In genomic region chr13:100547805-100548204, GRCh38 we compare ENCODE assay signal across 13 cellular contexts. TPM values are rescaled to one million over a fixed set of nuclear protein-coding genes. Genes with fewer than 3 reads are reported as not detected.
DNase-seq lines count a peak whose midpoint lies in the region; ATAC-seq and TF ChIP-seq lines count a peak whose summit lies in the region.
"Had no signal": no experiment of that assay in that cellular context is flagged by ENCODE, and none has a peak within 500 bp of the region (broad histone marks: within the 10 kb centered on the region; RNA-seq: fewer than 3 reads in every experiment).

No MANE protein-coding gene starts in this region.

- intact Hi-C loops in sciatic nerve (cut with DNase I): no loop called here

- in situ Hi-C loops in G401 (cut with HindIII; ENCODE audit: low sequenced_read_pairs): no loop called here

- no peak overlapping the region for H3K4me3 ChIP-seq in fibroblast of villous mesenchyme (ENCODE audit: low read depth, low read length)
- H3K4me3 ChIP-seq: mucosa of descending colon had no signal

- DNase-seq in G401 (ENCODE audit: low spot score) (peak; percentile 91), amniotic epithelial cell (ENCODE audit: low read depth) (peak; percentile 28), fibroblast of villous mesenchyme (ENCODE audit: low read depth) (peak; percentile 61), sciatic nerve (ENCODE audit: low spot score) (peak; percentile 49), NCI-H2029 (lab: John Stamatoyannopoulos, UW) (no peak), NCI-H2107 treated with DMSO at 0.1 percent for 48 hours (lab: John Stamatoyannopoulos, UW; ENCODE audit: unreplicated experiment) (no peak)
- DNase-seq: activated CD8-positive, alpha-beta T cell treated with anti-CD3 and anti-CD28 coated beads, Interleukin-2, amount 10 ng/mL, durations not matched to agents 7 days and 5 days; effector CD8-positive, alpha-beta T cell; mucosa of descending colon; right cardiac atrium; T-helper 2 cell had no signal

- no peak for ATAC-seq in sciatic nerve
- ATAC-seq in HG03175 (IDR thresholded peaks at IDR 0.05; ENCODE audit: unreplicated experiment): no peak
- no peak for ATAC-seq in HG03139 (IDR thresholded peaks at IDR 0.05; ENCODE audit: unreplicated experiment)
- ATAC-seq: activated CD8-positive, alpha-beta T cell treated with anti-CD3 and anti-CD28 coated beads, Interleukin-2, amount 10 ng/mL, durations not matched to agents 7 days and 5 days; mucosa of descending colon; right cardiac atrium had no signal

- TF ChIP-seq CTCF in fibroblast of villous mesenchyme (IDR thresholded peaks at IDR 0.05; ENCODE audit: insufficient read depth, low read depth, low read length): no peak

RNA-seq across cellular contexts. Expression of gene GGACT, which starts 40.8 kb away (rescaled TPM):
- total RNA-seq in G401 (2014; rRNA removed; shearing (Covaris generic)): 11.4 and 17.8 TPM in 2 replicates
- 5.2 and 8.2 TPM in 2 replicates for total RNA-seq in fibroblast of villous mesenchyme
- 5.2 TPM for total RNA-seq in sciatic nerve

Comparison
In these comparisons a context has a peak if more than half of its experiments do, and no peak if none do; other contexts are left out.
1. DNase-seq: peak in G401 (single experiment), amniotic epithelial cell (single experiment), fibroblast of villous mesenchyme (single experiment) and sciatic nerve (single experiment); none in NCI-H2029 (single experiment) and NCI-H2107 treated with DMSO at 0.1 percent for 48 hours (single experiment).